8 cellular contexts compared by ENCODE assay signal in genomic region chr9:36037580-36038169, GRCh38. TPM values are rescaled to one million over a fixed set of nuclear protein-coding genes. Genes with fewer than 3 reads are reported as not detected.
DNase-seq lines count a peak whose midpoint lies in the region; FAIRE-seq and TF ChIP-seq lines count a peak whose summit lies in the region.

No MANE protein-coding gene starts in this region.

- H3K36me3 Mint-ChIP-seq in activated CD4-positive, alpha-beta memory T cell treated with anti-CD3 and anti-CD28 coated beads, Interleukin-2, amount 10 ng/mL, durations not matched to agents 7 days and 5 days (ENCODE audit: low read depth), result no peaks in the 10 kb centered on the region
- no peaks in the 10 kb centered on the region for H3K36me3 Mint-ChIP-seq in osteocyte (ENCODE audit: unreplicated experiment)

- H4K20me1 ChIP-seq in BLaER1 treated with 17β-estradiol and CSF1 and Interleukin-3, amounts not matched to agents 10 nM and 100 nM, result peaks cover 0 to 17% (median 0%) of the 10 kb centered on the region in 11 experiments; a peak in 5 of 22 replicates

- H3K27me3 Mint-ChIP-seq in activated CD4-positive, alpha-beta memory T cell treated with anti-CD3 and anti-CD28 coated beads, Interleukin-2, amount 10 ng/mL, durations not matched to agents 7 days and 5 days, result peaks cover 5% of the 10 kb centered on the region
- H3K27me3 Mint-ChIP-seq in osteocyte (ENCODE audit: unreplicated experiment), result no peaks in the 10 kb centered on the region

- no peaks in the 10 kb centered on the region for H3K27me3 ChIP-seq in BLaER1 treated with 17β-estradiol and CSF1 and Interleukin-3, amounts not matched to agents 10 nM and 100 nM

- peaks cover 0 to under 1% (median 0%) of the 10 kb centered on the region in 11 experiments; a peak in 1 of 22 replicates for H3K9me3 ChIP-seq in BLaER1 treated with 17β-estradiol and CSF1 and Interleukin-3, amounts not matched to agents 10 nM and 100 nM (replicated peaks in 1 of 11)

- peak overlapping the region; percentile 90 for H3K4me3 Mint-ChIP-seq in activated CD4-positive, alpha-beta memory T cell treated with anti-CD3 and anti-CD28 coated beads, Interleukin-2, amount 10 ng/mL, durations not matched to agents 7 days and 5 days
- H3K4me3 Mint-ChIP-seq in osteocyte (ENCODE audit: unreplicated experiment), result peak overlapping the region; percentile 97

- H3K4me3 ChIP-seq in BLaER1 treated with 17β-estradiol and CSF1 and Interleukin-3, amounts not matched to agents 10 nM and 100 nM, result peak overlapping the region; percentile 86 to 99 (median 93)

- no peak for FAIRE-seq in frontal cortex (lab: Jason Lieb, UNC)

- peak overlapping the region; percentile 79 to 98 (median 91) for H3K4me2 ChIP-seq in BLaER1 treated with 17β-estradiol and CSF1 and Interleukin-3, amounts not matched to agents 10 nM and 100 nM

- no peaks in the 10 kb centered on the region for H3K9me3 Mint-ChIP-seq in activated CD4-positive, alpha-beta memory T cell treated with anti-CD3 and anti-CD28 coated beads, Interleukin-2, amount 10 ng/mL, durations not matched to agents 7 days and 5 days
- no peaks in the 10 kb centered on the region for H3K9me3 Mint-ChIP-seq in osteocyte (ENCODE audit: unreplicated experiment)

- POLR2A ChIA-PET in HEK293T (lab: Yijun Ruan, JAX), result interaction anchor here (1.1 to 1.2 kb wide), 2 partner anchors 17 to 153 kb away, joined by 3 read pairs; partner anchors contain the start of gene CLTA
- POLR2A ChIA-PET in activated CD4-positive, alpha-beta memory T cell treated with anti-CD3 and anti-CD28 coated beads, Interleukin-2, amount 10 ng/mL, durations not matched to agents 7 days and 5 days (lab: Charles Lee), result interaction anchor here (1.3 to 2.3 kb wide), 4 partner anchors 10 to 152 kb away, joined by 3 to 8 read pairs (median 4); partner anchors contain the start of gene CLTA

- peaks cover 0 to 14% (median 0%) of the 10 kb centered on the region in 11 experiments; a peak in 3 of 22 replicates for H3K36me3 ChIP-seq in BLaER1 treated with 17β-estradiol and CSF1 and Interleukin-3, amounts not matched to agents 10 nM and 100 nM

- peaks cover 51 to 72% (median 62%) of the 10 kb centered on the region in 10 experiments for H3K4me1 ChIP-seq in BLaER1 treated with 17β-estradiol and CSF1 and Interleukin-3, amounts not matched to agents 10 nM and 100 nM

- CTCF ChIA-PET in HEK293T (lab: Yijun Ruan, JAX), result no interaction called here
- CTCF ChIA-PET in activated CD4-positive, alpha-beta memory T cell treated with anti-CD3 and anti-CD28 coated beads, Interleukin-2, amount 10 ng/mL, durations not matched to agents 7 days and 5 days (lab: Charles Lee), result interaction anchor here (0.6 to 2.6 kb wide), 4 partner anchors 14 to 109 kb away, joined by 3 to 11 read pairs (median 8); no protein-coding TSS in a partner anchor

- peak overlapping the region; percentile 92 to 98 (median 97) for H3K9ac ChIP-seq in BLaER1 treated with 17β-estradiol and CSF1 and Interleukin-3, amounts not matched to agents 10 nM and 100 nM

- TF ChIP-seq CTCF in osteocyte (IDR thresholded peaks at IDR 0.05) (no peak), GM10266 (IDR thresholded peaks at IDR 0.05; ENCODE audit: control insufficient read depth, insufficient read depth, low read depth, missing control alignments) (no peak)

- DNase-seq in HEK293T (ENCODE audit: extremely low spot score) (peak; percentile 12), frontal cortex (ENCODE audit: low spot score in 2 of 2) (peak; percentile 20 to 40), osteocyte (ENCODE audit: extremely low spot score, unreplicated experiment) (no peak), NCI-H2081 treated with DMSO at 0.1 percent for 48 hours (lab: John Stamatoyannopoulos, UW) (no peak), GM10266 (ENCODE audit: extremely low spot score) (no peak)
- DNase-seq in activated CD4-positive, alpha-beta memory T cell treated with anti-CD3 and anti-CD28 coated beads, Interleukin-2, amount 10 ng/mL, durations not matched to agents 7 days and 5 days, result no peak
- DNase-seq in activated CD4-positive, alpha-beta T cell treated with anti-CD3 and anti-CD28 coated beads for 1 hour, result no peak

- peak overlapping the region; percentile 72 to 98 (median 97) for H3K27ac ChIP-seq in BLaER1 treated with 17β-estradiol and CSF1 and Interleukin-3, amounts not matched to agents 10 nM and 100 nM

- peak overlapping the region; percentile 45 for H3K27ac Mint-ChIP-seq in activated CD4-positive, alpha-beta memory T cell treated with anti-CD3 and anti-CD28 coated beads, Interleukin-2, amount 10 ng/mL, durations not matched to agents 7 days and 5 days
- peak overlapping the region; percentile 83 for H3K27ac Mint-ChIP-seq in osteocyte (ENCODE audit: unreplicated experiment)

- H3K4me1 Mint-ChIP-seq in activated CD4-positive, alpha-beta memory T cell treated with anti-CD3 and anti-CD28 coated beads, Interleukin-2, amount 10 ng/mL, durations not matched to agents 7 days and 5 days, result peaks cover 44% of the 10 kb centered on the region
- peaks cover 48% of the 10 kb centered on the region for H3K4me1 Mint-ChIP-seq in osteocyte (ENCODE audit: unreplicated experiment)

TF ChIP-seq in HEK293T, 16 proteins besides CTCF, POLR2A, EP300 and RAD21:
- TF ChIP-seq CTBP1 (IDR thresholded peaks at IDR 0.05; ENCODE audit: borderline replicate concordance) (no peak), FOXK2 (IDR thresholded peaks at IDR 0.05) (no peak), ELF4 (IDR thresholded peaks at IDR 0.05) (no peak), ZNF384 (IDR thresholded peaks at IDR 0.05) (peak; percentile 67), FOXA1 (IDR thresholded peaks at IDR 0.05) (no peak)

RNA-seq across cellular contexts. Expression of gene RECK, which starts 1.0 kb away (rescaled TPM):
- 1 to 10 TPM; 7.4 to 8.1 TPM for total RNA-seq in activated CD4-positive, alpha-beta memory T cell treated with anti-CD3 and anti-CD28 coated beads, Interleukin-2, amount 10 ng/mL, durations not matched to agents 7 days and 5 days
- total RNA-seq in frontal cortex (7.3 TPM), osteocyte (25.7 and 27.1 TPM in 2 replicates)

Comparison
In these comparisons a context has a peak if more than half of its experiments do, and no peak if none do; other contexts are left out.
1. DNase-seq: peak in HEK293T (single experiment) and frontal cortex (2 of 2); none in activated CD4-positive, alpha-beta memory T cell treated with anti-CD3 and anti-CD28 coated beads, Interleukin-2, amount 10 ng/mL, durations not matched to agents 7 days and 5 days (single experiment), osteocyte (single experiment), NCI-H2081 treated with DMSO at 0.1 percent for 48 hours (single experiment), GM10266 (single experiment) and activated CD4-positive, alpha-beta T cell treated with anti-CD3 and anti-CD28 coated beads for 1 hour (single experiment).